ENCODE assay signal across 8 cellular contexts in the genomic region with DNA sequence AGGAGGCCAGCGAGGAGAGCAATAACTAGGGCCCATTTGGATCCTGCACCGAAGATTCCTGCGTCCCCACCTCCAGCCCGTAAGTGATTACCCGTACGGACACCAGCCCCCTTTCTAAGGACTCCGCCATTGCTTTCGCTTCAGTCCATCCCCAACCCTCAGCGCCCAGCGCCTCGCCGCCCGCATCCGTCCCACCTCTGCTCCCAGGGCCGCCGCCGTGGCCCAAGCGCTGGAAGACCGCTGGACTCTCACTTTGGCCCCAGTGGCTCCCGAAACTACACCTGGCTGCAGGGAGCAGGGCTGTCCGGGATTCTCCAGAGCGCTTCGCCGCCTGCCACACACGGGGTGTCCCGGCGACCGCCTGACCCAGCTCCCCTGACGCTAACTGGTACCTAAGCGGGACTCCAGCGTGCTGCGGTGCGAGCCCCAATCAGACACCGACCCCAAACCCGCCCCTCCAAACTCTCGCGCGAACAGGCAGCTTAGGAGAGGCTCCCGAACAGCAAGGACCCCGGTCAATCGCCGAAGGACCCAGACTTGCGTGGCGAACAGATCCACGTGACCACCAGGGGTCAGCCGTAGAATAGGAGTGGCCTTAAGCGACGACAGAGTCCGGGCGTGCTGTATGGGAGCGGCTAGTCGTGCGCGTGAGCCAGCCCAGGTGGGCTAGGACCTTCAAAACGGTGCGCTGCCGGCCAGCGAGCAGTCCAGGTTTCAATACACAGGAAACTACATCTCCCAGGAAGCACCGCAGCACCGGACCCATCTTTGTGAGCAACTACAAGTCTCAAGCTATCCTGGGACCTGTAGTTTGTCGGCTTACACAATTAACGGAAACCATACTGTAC. TPM values are rescaled to one million over a fixed set of nuclear protein-coding genes. Genes with fewer than 3 reads are reported as not detected.
DNase-seq lines count a peak whose midpoint lies in the region; ATAC-seq and TF ChIP-seq lines count a peak whose summit lies in the region.

Gene CNPY2, minus strand, starts transcription at position 363 of the 848 bp plus-strand sequence. CDS start 771 bp downstream, outside the sequence.

- peak within 1 kb of the TSS; percentile 93 for H3K27ac ChIP-seq in upper lobe of right lung

- TF ChIP-seq CTCF in GM13976 (IDR thresholded peaks at IDR 0.05; ENCODE audit: borderline replicate concordance, control extremely low read depth, extremely low read depth, insufficient read depth, missing control alignments) (peak; percentile 26), upper lobe of right lung (IDR thresholded peaks at IDR 0.05) (no peak)

- peaks cover 51% of the 10 kb centered on the region for H3K36me3 ChIP-seq in upper lobe of right lung

- peak; percentile 96 for DNase-seq in GM13976 (ENCODE audit: low spot score)
- DNase-seq in NCI-H146 treated with DMSO at 0.1 percent for 48 hours (lab: John Stamatoyannopoulos, UW; ENCODE audit: unreplicated experiment): peak; percentile 98
- DNase-seq in amniotic epithelial cell (ENCODE audit: low read depth): peak; percentile 96
- DNase-seq in left cardiac atrium: peak; percentile 98
- peak; percentile 99 for DNase-seq in posterior vena cava (ENCODE audit: low spot score)
- peak; percentile 98 for DNase-seq in upper lobe of right lung

- peaks cover 8% of the 10 kb centered on the region for H3K4me1 ChIP-seq in upper lobe of right lung

- in situ Hi-C loops in GM13976 (cut with MboI; ENCODE audit: low sequenced_read_pairs, unreplicated experiment): loop anchor here (10.0 kb wide), 1 partner anchor 149 kb away; the partner anchor contains the start of gene SPRYD4

- intact Hi-C loops in T-helper 1 cell treated with Interleukin-12 subunit alpha and Interleukin-12 subunit beta and Interleukin-4 antibody, amounts not matched to agents 30 ng/mL and 1 ng/mL, for 36 hours (cut with micrococcal nuclease): loop anchor here (1.0 to 5.0 kb wide), 16 partner anchors 16 to 389 kb away; partner anchors contain the start of genes COQ10A, CS, IL23A and MYL6B
- intact Hi-C loops in left cardiac atrium (cut with DNase I): no loop called here
- intact Hi-C loops in posterior vena cava (cut with DNase I): no loop called here
- intact Hi-C loops in upper lobe of right lung (cut with DNase I): no loop called here

- no peaks in the 10 kb centered on the region for H3K9me3 ChIP-seq in upper lobe of right lung

- H3K27me3 ChIP-seq in upper lobe of right lung: no peaks in the 10 kb centered on the region

- peak within 1 kb of the TSS; percentile 93 for H3K4me3 ChIP-seq in upper lobe of right lung

- ATAC-seq in HG02870 (IDR thresholded peaks at IDR 0.05; ENCODE audit: unreplicated experiment) (peak; percentile 86), left cardiac atrium (peak; percentile 96 to 97), upper lobe of right lung (peak; percentile 96)

RNA-seq across cellular contexts. Expression of gene CNPY2, which starts in this region (rescaled TPM):
- total RNA-seq in T-helper 1 cell treated with Interleukin-12 subunit alpha and Interleukin-12 subunit beta and Interleukin-4 antibody, amounts not matched to agents 30 ng/mL and 1 ng/mL, for 36 hours: 141 and 153 TPM in 2 replicates
- 10 to 100 TPM; 54.1 to 60.7 TPM for total RNA-seq in left cardiac atrium
- 10 to 100 TPM; 62.1 to 79.3 TPM for total RNA-seq in posterior vena cava
- 101 TPM for total RNA-seq in upper lobe of right lung

Comparison
In these comparisons a context has a peak if more than half of its experiments do, and no peak if none do; other contexts are left out.
1. Peak in every context shown above with its lines: DNase-seq, ATAC-seq, H3K4me3 ChIP-seq and H3K27ac ChIP-seq.